In the genomic region with DNA sequence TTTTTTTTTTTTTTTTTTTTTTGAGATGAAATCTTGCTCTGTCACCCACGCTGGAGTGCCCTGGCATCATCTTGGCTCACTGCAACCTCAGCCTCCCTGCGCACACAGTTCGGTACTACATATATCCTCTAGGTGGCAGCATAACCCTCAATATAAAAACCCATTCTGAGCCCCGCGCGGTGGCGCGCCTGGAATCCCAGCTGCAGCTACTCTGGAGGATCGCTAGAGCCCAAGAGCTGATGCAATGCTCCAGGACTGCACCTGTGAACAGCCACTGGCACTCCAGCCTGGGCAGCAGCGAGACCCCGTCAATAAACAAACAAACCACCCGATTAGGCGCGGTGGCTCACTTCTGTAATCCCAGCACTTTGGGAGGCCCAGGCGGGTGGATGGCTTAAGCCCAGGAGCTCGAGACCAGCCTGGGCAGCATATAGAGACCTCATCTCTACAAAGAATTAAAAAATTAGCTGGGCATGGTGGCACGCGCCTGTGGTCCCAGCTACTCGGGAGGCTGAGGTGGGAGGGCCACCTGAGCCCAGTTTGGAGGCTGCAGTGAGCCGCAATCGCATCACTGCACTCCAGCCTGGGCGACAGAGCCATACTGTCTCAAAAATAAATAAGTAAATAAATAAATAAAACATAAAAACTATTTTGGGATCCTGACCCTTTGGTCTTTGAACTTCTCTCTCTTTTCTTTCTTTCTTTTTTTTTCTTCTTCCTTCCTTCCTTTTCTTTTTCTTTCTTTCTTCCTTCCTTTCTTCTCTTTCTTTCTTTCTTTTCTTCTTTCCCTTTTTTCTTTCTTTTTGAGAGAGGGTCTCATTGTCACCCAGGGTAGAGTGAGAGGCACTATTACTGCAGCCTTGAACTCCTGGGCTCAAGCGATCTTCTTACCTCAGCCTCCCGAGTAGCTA, we compare ENCODE assay signal across 8 cellular contexts. TPM values are rescaled to one million over a fixed set of nuclear protein-coding genes. Genes with fewer than 3 reads are reported as not detected.
A peak's percentile ranks its signal among the peaks of the same experiment; 100 is the strongest.
DNase-seq lines count a peak whose midpoint lies in the region; ATAC-seq and TF ChIP-seq lines count a peak whose summit lies in the region.

No MANE protein-coding gene starts in this region.

- H3K27ac ChIP-seq in Panc1 (ENCODE audit: low read length) = peak overlapping the region; percentile 55; the same call in 1 of the 2 replicates

- no peaks in the 10 kb centered on the region for H3K36me3 ChIP-seq in Panc1 (ENCODE audit: control insufficient read depth, insufficient read depth, low read length)

- H3K4me3 Mint-ChIP-seq in activated T-cell treated with anti-CD3 and anti-CD28 coated beads, Interleukin-2, amount 50 U/mL, for 24 hours = peak overlapping the region; percentile 41
- H3K4me3 Mint-ChIP-seq in naive thymus-derived CD8-positive, alpha-beta T cell = peak overlapping the region in 4 of 10 donors; percentile 24 to 62 (median 44)
- H3K4me3 Mint-ChIP-seq in stimulated activated naive B cell treated with anti-CD40 and anti-IgM and Interleukin-4, amounts not matched to agents 10 μg/mL and 1 μg/mL and 100 μg/mL, for 72 hours = peak overlapping the region in 1 of 2 donors; percentile 68

- BruUV-seq in Panc1 (replicated peaks; lab: Mats Ljungman, UMichigan) = no TSS peak

- no peaks in the 10 kb centered on the region for H3K36me3 Mint-ChIP-seq in activated T-cell treated with anti-CD3 and anti-CD28 coated beads, Interleukin-2, amount 50 U/mL, for 24 hours (ENCODE audit: low read depth)
- H3K36me3 Mint-ChIP-seq in naive thymus-derived CD8-positive, alpha-beta T cell = no peaks in the 10 kb centered on the region
- no peaks in the 10 kb centered on the region for H3K36me3 Mint-ChIP-seq in stimulated activated naive B cell treated with anti-CD40 and anti-IgM and Interleukin-4, amounts not matched to agents 10 μg/mL and 1 μg/mL and 100 μg/mL, for 72 hours

- no peaks in the 10 kb centered on the region for H3K27me3 ChIP-seq in Panc1 (ENCODE audit: control insufficient read depth, insufficient read depth, low read length)

- H3K4me1 ChIP-seq in Panc1 (ENCODE audit: control insufficient read depth, insufficient read depth, low read length) = no peaks in the 10 kb centered on the region; the same call in 1 of the 2 replicates

- ATAC-seq in GM21723 (IDR thresholded peaks at IDR 0.05; ENCODE audit: unreplicated experiment) (peak; percentile 75), Panc1 (peak; percentile 98), esophagus mucosa (peak; percentile 97)
- ATAC-seq in naive thymus-derived CD8-positive, alpha-beta T cell = peak; percentile 99 to 100
- ATAC-seq in stimulated activated naive B cell treated with anti-CD40 and anti-IgM and Interleukin-4, amounts not matched to agents 10 μg/mL and 1 μg/mL and 100 μg/mL, for 72 hours (replicated peaks) = peak; percentile 98 to 99

- no peaks in the 10 kb centered on the region for H3K9me3 Mint-ChIP-seq in activated T-cell treated with anti-CD3 and anti-CD28 coated beads, Interleukin-2, amount 50 U/mL, for 24 hours
- H3K9me3 Mint-ChIP-seq in naive thymus-derived CD8-positive, alpha-beta T cell = no peaks in the 10 kb centered on the region
- no peaks in the 10 kb centered on the region for H3K9me3 Mint-ChIP-seq in stimulated activated naive B cell treated with anti-CD40 and anti-IgM and Interleukin-4, amounts not matched to agents 10 μg/mL and 1 μg/mL and 100 μg/mL, for 72 hours

- POLR2A ChIA-PET in Panc1 (lab: Charles Lee) = no interaction called here
- POLR2A ChIA-PET in naive thymus-derived CD8-positive, alpha-beta T cell (lab: Charles Lee) = interaction anchor here (0.7 kb wide), 2 partner anchors 15 to 194 kb away, joined by 3 to 5 read pairs; no protein-coding TSS in a partner anchor

- H3K27me3 Mint-ChIP-seq in activated T-cell treated with anti-CD3 and anti-CD28 coated beads, Interleukin-2, amount 50 U/mL, for 24 hours = peaks cover 9% of the 10 kb centered on the region
- peaks cover 1 to 11% (median 10%) of the 10 kb centered on the region in 5 donors for H3K27me3 Mint-ChIP-seq in naive thymus-derived CD8-positive, alpha-beta T cell
- peaks cover 24 to 43% of the 10 kb centered on the region in 2 donors for H3K27me3 Mint-ChIP-seq in stimulated activated naive B cell treated with anti-CD40 and anti-IgM and Interleukin-4, amounts not matched to agents 10 μg/mL and 1 μg/mL and 100 μg/mL, for 72 hours

- no peaks in the 10 kb centered on the region for H3K9me3 ChIP-seq in Panc1 (ENCODE audit: control insufficient read depth, insufficient read depth, low read depth, low read length)

- CTCF ChIA-PET in Panc1 (lab: Charles Lee) = interaction anchor here (0.6 to 1.3 kb wide), 8 partner anchors 102 to 409 kb away, joined by 3 to 13 read pairs (median 6); no protein-coding TSS in a partner anchor

- in situ Hi-C loops in Panc1 (cut with HindIII; ENCODE audit: low pct_unique_long_range_greater_than_20kb, low sequenced_read_pairs) = no loop called here

- H3K4me1 Mint-ChIP-seq in activated T-cell treated with anti-CD3 and anti-CD28 coated beads, Interleukin-2, amount 50 U/mL, for 24 hours (ENCODE audit: low read depth) = peaks cover 7% of the 10 kb centered on the region
- peaks cover 2 to 10% (median 5%) of the 10 kb centered on the region in 4 donors for H3K4me1 Mint-ChIP-seq in naive thymus-derived CD8-positive, alpha-beta T cell
- H3K4me1 Mint-ChIP-seq in stimulated activated naive B cell treated with anti-CD40 and anti-IgM and Interleukin-4, amounts not matched to agents 10 μg/mL and 1 μg/mL and 100 μg/mL, for 72 hours = peaks cover 2 to 9% of the 10 kb centered on the region in 2 donors

- H3K4me3 ChIP-seq in Panc1 (ENCODE audit: low read depth in 2 of 2, low read length in 2 of 2) = peak overlapping the region; percentile 21 to 54

- TF ChIP-seq CTCF in Panc1 (IDR thresholded peaks at IDR 0.05) = peak; percentile 78; the same call in 1 of the 2 replicates

- DNase-seq in D341Med (ENCODE audit: low spot score) (peak; percentile 73), LHCN-M2 (ENCODE audit: low read depth) (peak; percentile 81), Panc1 (ENCODE audit: low read depth, low spot score) (peak; percentile 86)
- DNase-seq in activated T-cell treated with anti-CD3 and anti-CD28 coated beads, Interleukin-2, amount 50 U/mL, for 24 hours = peak; percentile 81
- DNase-seq in naive thymus-derived CD8-positive, alpha-beta T cell = peak; percentile 59 to 84 (median 72)
- peak; percentile 52 for DNase-seq in stimulated activated naive B cell treated with anti-CD40 and anti-IgM and Interleukin-4, amounts not matched to agents 10 μg/mL and 1 μg/mL and 100 μg/mL, for 72 hours

- H3K27ac Mint-ChIP-seq in activated T-cell treated with anti-CD3 and anti-CD28 coated beads, Interleukin-2, amount 50 U/mL, for 24 hours = no peak overlapping the region
- peak overlapping the region in 1 of 10 donors; percentile 34 for H3K27ac Mint-ChIP-seq in naive thymus-derived CD8-positive, alpha-beta T cell
- H3K27ac Mint-ChIP-seq in stimulated activated naive B cell treated with anti-CD40 and anti-IgM and Interleukin-4, amounts not matched to agents 10 μg/mL and 1 μg/mL and 100 μg/mL, for 72 hours = no peak overlapping the region

- intact Hi-C loops in Panc1 (cut with micrococcal nuclease; ENCODE audit: unreplicated experiment) = loop anchor here (2.0 to 10.0 kb wide), 3 partner anchors 124 to 332 kb away; no protein-coding TSS in a partner anchor

RNA-seq across cellular contexts. Expression of gene AKAP10, which starts 15.4 kb away (rescaled TPM):
- total RNA-seq in LHCN-M2 (2014; rRNA removed) (20.6 and 22.6 TPM in 2 replicates), Panc1 (2021; ENCODE audit: unreplicated experiment) (24.6 TPM), esophagus mucosa (20.6 TPM)
- polyA plus RNA-seq in LHCN-M2 (2012) = 7.8 TPM
- 11.7 TPM for polyA plus RNA-seq in Panc1 (2012; ENCODE audit: insufficient read length)
- total RNA-seq in naive thymus-derived CD8-positive, alpha-beta T cell = 10 to 100 TPM; 70.7 to 71.9 TPM
- polyA plus RNA-seq in naive thymus-derived CD8-positive, alpha-beta T cell = 10 to 100 TPM; 15.3 to 28.5 (median 17.5) TPM

RNA-seq across cellular contexts. Expression of gene SPECC1, which starts 16.1 kb away (rescaled TPM):
- total RNA-seq in LHCN-M2 (2014; rRNA removed) (16.9 and 19.9 TPM in 2 replicates), Panc1 (2021; ENCODE audit: unreplicated experiment) (80.8 TPM), esophagus mucosa (13.8 TPM)
- 26.0 TPM for polyA plus RNA-seq in LHCN-M2 (2012)
- 35.0 TPM for polyA plus RNA-seq in Panc1 (2012; ENCODE audit: insufficient read length)
- total RNA-seq in naive thymus-derived CD8-positive, alpha-beta T cell = 1 to 10 TPM; 1.8 to 1.9 TPM
- polyA plus RNA-seq in naive thymus-derived CD8-positive, alpha-beta T cell = 1 to 10 TPM; 2.5 to 4.7 (median 3.1) TPM

Comparison
In these comparisons a context has a peak if more than half of its experiments do, and no peak if none do; other contexts are left out.
1. Peak in every context shown above with its lines: DNase-seq, ATAC-seq, H3K4me3 ChIP-seq and H3K27ac ChIP-seq.